ENCODE assay signal across 24 cellular contexts in the genomic region with DNA sequence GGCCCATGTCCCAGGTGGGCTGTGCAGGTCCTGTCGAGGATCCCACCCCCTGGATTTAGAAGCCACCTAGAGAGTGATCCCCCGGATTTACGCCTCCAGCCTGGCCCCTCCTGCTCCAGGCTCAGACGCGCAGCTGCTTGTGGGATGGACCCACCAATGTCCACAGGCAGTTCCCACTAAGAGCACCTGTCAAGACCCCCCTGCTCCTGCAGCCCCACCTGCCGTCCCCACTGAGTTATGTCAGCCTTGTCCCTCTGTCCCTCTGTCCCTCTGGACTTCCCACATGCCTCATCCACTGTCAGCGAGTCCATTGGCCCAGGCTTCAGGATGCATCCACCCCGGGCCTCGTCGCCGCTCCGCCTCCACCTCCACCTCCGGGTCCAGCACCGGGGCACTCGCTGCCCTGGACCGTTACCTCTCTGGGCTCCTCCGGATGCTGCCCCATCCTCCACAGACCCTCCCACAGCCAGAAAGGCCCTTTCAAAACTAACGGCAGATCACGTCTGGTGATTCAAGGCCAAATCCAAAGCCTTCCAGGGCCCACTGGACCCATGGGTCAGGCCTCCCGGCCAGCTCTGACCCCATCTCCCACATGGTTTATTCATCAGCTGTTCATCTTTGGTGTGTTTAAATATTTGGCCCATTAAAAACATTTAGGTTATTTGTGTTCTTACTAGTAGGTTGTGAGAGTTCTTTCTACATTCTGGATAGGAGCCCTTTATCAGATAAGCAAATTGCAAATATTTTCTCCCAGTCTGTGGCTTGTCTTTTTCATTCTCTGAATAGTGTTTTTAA. TPM values are rescaled to one million over a fixed set of nuclear protein-coding genes. Genes with fewer than 3 reads are reported as not detected.
A peak's percentile ranks its signal among the peaks of the same experiment; 100 is the strongest.
DNase-seq lines count a peak whose midpoint lies in the region; ATAC-seq and TF ChIP-seq lines count a peak whose summit lies in the region.
"Had no signal": no experiment of that assay in that cellular context is flagged by ENCODE, and none has a peak within 500 bp of the region (broad histone marks: within the 10 kb centered on the region; RNA-seq: fewer than 3 reads in every experiment).

No MANE protein-coding gene starts in this region.

- H4K20me1 ChIP-seq in osteoblast (ENCODE audit: insufficient read depth, low read length): no peaks in the 10 kb centered on the region

- no peak overlapping the region for H3K4me3 ChIP-seq in osteoblast (ENCODE audit: insufficient read depth, low read length)
- H3K4me3 ChIP-seq in aorta (ENCODE audit: low read length in 2 of 2): no peak overlapping the region
- H3K4me3 ChIP-seq: ascending aorta, neural progenitor cell had no signal

- H3K4me1 ChIP-seq in osteoblast (ENCODE audit: insufficient read depth, low read length) (no peaks in the 10 kb centered on the region), aorta (ENCODE audit: control insufficient read depth in 1 of 2, insufficient read depth in 2 of 2, low read length in 2 of 2) (no peaks in the 10 kb centered on the region)
- H3K4me1 ChIP-seq: ascending aorta, neural progenitor cell had no signal

- intact Hi-C loops in natural killer cell (cut with micrococcal nuclease): no loop called here
- intact Hi-C loops in cardiac septum (cut with DNase I): no loop called here
- intact Hi-C loops in aorta (cut with DNase I): no loop called here

- H3K27me3 ChIP-seq in osteoblast (ENCODE audit: insufficient read depth, low read length) (no peaks in the 10 kb centered on the region), aorta (ENCODE audit: control insufficient read depth in 1 of 2, insufficient read depth in 2 of 2, low read length in 1 of 2) (no peaks in the 10 kb centered on the region)
- H3K27me3 ChIP-seq: ascending aorta, neural progenitor cell had no signal

- peak; percentile 53 for DNase-seq in natural killer cell treated with Interleukin-12 subunit alpha and Interleukin-12 subunit beta and Interleukin-15 and Interleukin-18, amount 100 ng/mL, for 72 hours (ENCODE audit: low spot score)
- no peak for DNase-seq in natural killer cell
- peak; percentile 58 for DNase-seq in cardiac septum (ENCODE audit: low spot score)
- peak; percentile 10 for DNase-seq in osteoblast (ENCODE audit: insufficient read length, low spot score, missing footprints)
- peak; percentile 38 to 51 for DNase-seq in aorta
- DNase-seq in NCI-H1930 (lab: John Stamatoyannopoulos, UW): no peak
- no peak for DNase-seq in middle frontal gyrus (ENCODE audit: extremely low spot score, low spot score)
- DNase-seq: ACHN; activated CD4-positive, alpha-beta T cell treated with anti-CD3 and anti-CD28 coated beads, Interleukin-2, amount 50 U/mL, for 4 hours; activated naive CD4-positive, alpha-beta T cell; activated T-cell treated with anti-CD3 and anti-CD28 coated beads for 4 hours; cerebellar nuclear complex; NCI-H146; NCI-H526 treated with DMSO at 0.1 percent for 48 hours; OCI-M1; SHP77 treated with DMSO at 0.1 percent for 48 hours had no signal

- H3K4me1 Mint-ChIP-seq in natural killer cell treated with Interleukin-12 subunit alpha and Interleukin-12 subunit beta and Interleukin-15 and Interleukin-18, amount 100 ng/mL, for 72 hours (ENCODE audit: low read depth in 2 of 2): no peaks in the 10 kb centered on the region
- no peaks in the 10 kb centered on the region for H3K4me1 Mint-ChIP-seq in natural killer cell
- H3K4me1 Mint-ChIP-seq: IgD-negative memory B cell, neural progenitor cell had no signal

- no peak overlapping the region for H3K4me2 ChIP-seq in osteoblast (ENCODE audit: insufficient read depth, low read length)
- H3K4me2 ChIP-seq: neural progenitor cell had no signal

- WGBS in aorta, 2 donors: 76 to 82% methylated on average over 20 of the region's 20 CpGs

- H3K36me3 ChIP-seq in osteoblast (ENCODE audit: insufficient read depth, low read length) (no peaks in the 10 kb centered on the region), aorta (ENCODE audit: control insufficient read depth in 1 of 2, insufficient read depth in 2 of 2, low read length in 1 of 2) (no peaks in the 10 kb centered on the region)
- H3K36me3 ChIP-seq: neural progenitor cell had no signal

- ATAC-seq in natural killer cell treated with Interleukin-12 subunit alpha and Interleukin-12 subunit beta and Interleukin-15 and Interleukin-18, amount 100 ng/mL, for 72 hours: no peak
- ATAC-seq in natural killer cell: no peak
- ATAC-seq in aorta (ENCODE audit: low FRiP score): no peak
- no peak for ATAC-seq in HG02840 (IDR thresholded peaks at IDR 0.05; ENCODE audit: low FRiP score, unreplicated experiment)
- ATAC-seq: esophagus mucosa had no signal

- peaks cover 5% of the 10 kb centered on the region for H3K9me3 Mint-ChIP-seq in natural killer cell treated with Interleukin-12 subunit alpha and Interleukin-12 subunit beta and Interleukin-15 and Interleukin-18, amount 100 ng/mL, for 72 hours
- peaks cover 5 to 7% of the 10 kb centered on the region in 2 donors for H3K9me3 Mint-ChIP-seq in natural killer cell

- H3K27me3 Mint-ChIP-seq in natural killer cell treated with Interleukin-12 subunit alpha and Interleukin-12 subunit beta and Interleukin-15 and Interleukin-18, amount 100 ng/mL, for 72 hours: peaks cover 13 to 19% of the 10 kb centered on the region in 2 donors
- H3K27me3 Mint-ChIP-seq in natural killer cell (ENCODE audit: low read depth in 2 of 2): peaks cover 4 to 7% of the 10 kb centered on the region in 2 donors

- no peak overlapping the region for H2AFZ ChIP-seq in osteoblast (ENCODE audit: low read length)
- H2AFZ ChIP-seq: neural progenitor cell had no signal

- no peaks in the 10 kb centered on the region for H3K36me3 Mint-ChIP-seq in natural killer cell treated with Interleukin-12 subunit alpha and Interleukin-12 subunit beta and Interleukin-15 and Interleukin-18, amount 100 ng/mL, for 72 hours
- H3K36me3 Mint-ChIP-seq in natural killer cell: no peaks in the 10 kb centered on the region
- H3K36me3 Mint-ChIP-seq: IgD-negative memory B cell had no signal

- TF ChIP-seq CTCF in natural killer cell (IDR thresholded peaks at IDR 0.05) (no peak), osteoblast (IDR thresholded peaks at IDR 0.05; ENCODE audit: extremely low read depth, low read depth, low read length) (no peak)

- H3K79me2 ChIP-seq in osteoblast (ENCODE audit: insufficient read depth, low read length): no peaks in the 10 kb centered on the region

- H3K27ac ChIP-seq in osteoblast (ENCODE audit: low read depth, low read length) (no peak overlapping the region), aorta (ENCODE audit: low read depth in 1 of 2, low read length in 2 of 2) (no peak overlapping the region)
- H3K27ac ChIP-seq: ascending aorta, C4-2B, neural progenitor cell had no signal

- H3K27ac Mint-ChIP-seq in natural killer cell treated with Interleukin-12 subunit alpha and Interleukin-12 subunit beta and Interleukin-15 and Interleukin-18, amount 100 ng/mL, for 72 hours: no peak overlapping the region
- no peak overlapping the region for H3K27ac Mint-ChIP-seq in natural killer cell
- H3K27ac Mint-ChIP-seq: IgD-negative memory B cell had no signal

- H3K4me3 Mint-ChIP-seq in natural killer cell treated with Interleukin-12 subunit alpha and Interleukin-12 subunit beta and Interleukin-15 and Interleukin-18, amount 100 ng/mL, for 72 hours: no peak overlapping the region
- no peak overlapping the region for H3K4me3 Mint-ChIP-seq in natural killer cell
- H3K4me3 Mint-ChIP-seq: neural progenitor cell had no signal

- no peaks in the 10 kb centered on the region for H3K9me3 ChIP-seq in osteoblast (ENCODE audit: low read depth, low read length)
- no peaks in the 10 kb centered on the region for H3K9me3 ChIP-seq in aorta (ENCODE audit: control insufficient read depth, low read length)
- H3K9me3 ChIP-seq: ascending aorta had no signal

RNA-seq across cellular contexts. Expression of a gene that starts 28.3 kb away (rescaled TPM):
- total RNA-seq in natural killer cell treated with Interleukin-12 subunit alpha and Interleukin-12 subunit beta and Interleukin-15 and Interleukin-18, amount 100 ng/mL, for 72 hours: not detected
- total RNA-seq in natural killer cell (not detected), cardiac septum (50.8 TPM), osteoblast (4.0 and 11.5 TPM in 2 replicates), aorta (100 to 1,000 TPM in 1 of 2 donors, 10 to 100 TPM in 1; 31.8 to 129 TPM)
- polyA plus RNA-seq in aorta: 1 to 10 TPM; 1.1 to 5.2 TPM
- total RNA-seq: MCF 10A, mononuclear cell had no signal
- polyA plus RNA-seq: IgD-negative memory B cell had no signal

Comparison
In these comparisons a context has a peak if more than half of its experiments do, and no peak if none do; other contexts are left out.
1. DNase-seq: peak in natural killer cell treated with Interleukin-12 subunit alpha and Interleukin-12 subunit beta and Interleukin-15 and Interleukin-18, amount 100 ng/mL, for 72 hours (single experiment), cardiac septum (single experiment), osteoblast (single experiment) and aorta (2 of 2); none in natural killer cell (single experiment), NCI-H1930 (0 of 2) and middle frontal gyrus (single experiment).